Comparison of ENCODE assay signal across 1 cellular context in the genomic region with DNA sequence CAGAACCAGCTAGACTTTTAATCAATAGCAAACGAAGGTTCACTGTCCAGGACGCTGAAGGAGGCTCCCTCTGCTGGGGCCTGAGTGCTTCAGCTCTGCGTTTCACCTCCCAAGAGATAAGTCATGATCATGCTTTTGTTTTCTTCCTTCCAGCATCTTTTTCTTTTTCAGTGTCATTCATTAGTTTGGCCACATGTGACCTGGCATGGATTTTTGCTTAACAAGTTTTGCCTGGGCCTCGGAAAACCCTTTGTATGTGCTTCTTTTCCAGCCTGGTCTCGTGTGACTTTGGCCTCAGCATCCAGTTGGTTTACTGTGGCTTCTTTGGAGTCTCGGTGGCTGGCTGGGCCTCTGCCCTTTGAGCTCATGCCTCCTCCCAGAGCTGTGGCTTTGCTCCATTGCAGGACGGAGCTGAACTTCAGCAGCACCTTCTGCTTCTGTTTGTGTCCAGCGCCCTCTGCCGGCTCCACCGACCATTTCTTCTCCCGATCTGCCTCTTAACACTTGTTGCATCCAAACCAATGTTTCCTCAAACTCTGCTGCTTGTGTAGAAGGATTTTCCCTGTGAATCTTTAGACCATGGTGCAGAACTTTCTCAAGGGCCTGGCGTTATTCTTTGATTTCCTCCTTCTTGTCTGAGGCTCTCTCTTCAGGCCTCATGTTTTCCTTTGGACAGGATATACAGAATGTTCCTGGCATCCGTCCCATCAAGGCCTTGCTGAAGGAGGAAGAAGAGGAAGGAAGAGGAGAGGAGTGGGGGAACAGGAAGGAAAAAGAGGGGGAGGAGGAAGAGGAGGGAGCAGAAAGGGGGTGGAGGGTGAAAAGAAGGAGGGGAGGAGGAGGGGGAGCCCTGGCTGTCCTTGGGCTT.
TF ChIP-seq lines count a peak whose summit lies in the region.

No MANE protein-coding gene starts in this region.

TF ChIP-seq in GM23338, 12 proteins besides CTCF, POLR2A, EP300 and RAD21:
- TF ChIP-seq, protein P1, sequence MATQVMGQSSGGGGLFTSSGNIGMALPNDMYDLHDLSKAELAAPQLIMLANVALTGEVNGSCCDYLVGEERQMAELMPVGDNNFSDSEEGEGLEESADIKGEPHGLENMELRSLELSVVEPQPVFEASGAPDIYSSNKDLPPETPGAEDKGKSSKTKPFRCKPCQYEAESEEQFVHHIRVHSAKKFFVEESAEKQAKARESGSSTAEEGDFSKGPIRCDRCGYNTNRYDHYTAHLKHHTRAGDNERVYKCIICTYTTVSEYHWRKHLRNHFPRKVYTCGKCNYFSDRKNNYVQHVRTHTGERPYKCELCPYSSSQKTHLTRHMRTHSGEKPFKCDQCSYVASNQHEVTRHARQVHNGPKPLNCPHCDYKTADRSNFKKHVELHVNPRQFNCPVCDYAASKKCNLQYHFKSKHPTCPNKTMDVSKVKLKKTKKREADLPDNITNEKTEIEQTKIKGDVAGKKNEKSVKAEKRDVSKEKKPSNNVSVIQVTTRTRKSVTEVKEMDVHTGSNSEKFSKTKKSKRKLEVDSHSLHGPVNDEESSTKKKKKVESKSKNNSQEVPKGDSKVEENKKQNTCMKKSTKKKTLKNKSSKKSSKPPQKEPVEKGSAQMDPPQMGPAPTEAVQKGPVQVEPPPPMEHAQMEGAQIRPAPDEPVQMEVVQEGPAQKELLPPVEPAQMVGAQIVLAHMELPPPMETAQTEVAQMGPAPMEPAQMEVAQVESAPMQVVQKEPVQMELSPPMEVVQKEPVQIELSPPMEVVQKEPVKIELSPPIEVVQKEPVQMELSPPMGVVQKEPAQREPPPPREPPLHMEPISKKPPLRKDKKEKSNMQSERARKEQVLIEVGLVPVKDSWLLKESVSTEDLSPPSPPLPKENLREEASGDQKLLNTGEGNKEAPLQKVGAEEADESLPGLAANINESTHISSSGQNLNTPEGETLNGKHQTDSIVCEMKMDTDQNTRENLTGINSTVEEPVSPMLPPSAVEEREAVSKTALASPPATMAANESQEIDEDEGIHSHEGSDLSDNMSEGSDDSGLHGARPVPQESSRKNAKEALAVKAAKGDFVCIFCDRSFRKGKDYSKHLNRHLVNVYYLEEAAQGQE (IDR thresholded peaks at IDR 0.05; ENCODE audit: unreplicated experiment), result no peak
